In genomic region chr3:118540448-118540821, GRCh38 we compare ENCODE assay signal across 7 cellular contexts.
A peak's percentile ranks its signal among the peaks of the same experiment; 100 is the strongest.
DNase-seq lines count a peak whose midpoint lies in the region; ATAC-seq, FAIRE-seq and TF ChIP-seq lines count a peak whose summit lies in the region.
"Not testable (repeated sequence)": the region's sequence is repeated elsewhere in the genome, so short reads cannot be mapped to it uniquely, and the experiment has no call there.

No MANE protein-coding gene starts in this region.

- not testable (repeated sequence) for TF ChIP-seq EP300 in A549 (IDR thresholded peaks at IDR 0.05)

- not testable (repeated sequence) for H3K4me1 ChIP-seq in A549; prostate gland (replicated peaks)
- H3K4me1 ChIP-seq in RWPE2 (ENCODE audit: insufficient read depth, poor library complexity, severe bottlenecking) = peaks cover 55% of the 10 kb centered on the region
- H3K4me1 ChIP-seq in mammary epithelial cell (ENCODE audit: insufficient read depth, low read length) = peaks cover 55% of the 10 kb centered on the region
- peaks cover 40% of the 10 kb centered on the region for H3K4me1 ChIP-seq in foreskin keratinocyte

- H3K4me3 ChIP-seq in A549; RWPE2 (ENCODE audit: severe bottlenecking); mammary epithelial cell (replicated peaks in 1 of 3; ENCODE audit: insufficient read depth in 1 of 3, low read depth in 2 of 3, low read length in 3 of 3); prostate gland: not testable (repeated sequence)

- not testable (repeated sequence) for ATAC-seq in A549; RWPE2 (ENCODE audit: low read depth); foreskin keratinocyte

- CTCF ChIA-PET in A549 (lab: Yijun Ruan, JAX); mammary epithelial cell (lab: Charles Lee; ENCODE audit: low non-redundant PET): not testable (repeated sequence)

- not testable (repeated sequence) for H4K20me1 ChIP-seq in mammary epithelial cell (ENCODE audit: insufficient read depth, low read length)

- not testable (repeated sequence) for H3K4me2 ChIP-seq in A549; mammary epithelial cell (ENCODE audit: insufficient read depth, low read depth, low read length)

- DNase-seq in A549 (ENCODE audit: low read depth in 1 of 2, low spot score in 1 of 2) = peak in 1 of 2 experiments; percentile 3
- DNase-seq in HT-29 (ENCODE audit: low spot score) = peak; percentile 49
- not testable (repeated sequence) for DNase-seq in RWPE2 (ENCODE audit: low spot score)
- DNase-seq in mammary epithelial cell = peak; percentile 54
- peak in 1 of 2 donors; percentile 72 for DNase-seq in foreskin keratinocyte
- DNase-seq in left kidney (ENCODE audit: low read depth, low spot score) = peak; percentile 56
- peak; percentile 31 for DNase-seq in prostate gland (ENCODE audit: low spot score)

- BruUV-seq in mammary epithelial cell (replicated peaks; lab: Mats Ljungman, UMichigan) = not testable (repeated sequence)

- H2AFZ ChIP-seq in mammary epithelial cell (ENCODE audit: low read depth, low read length) = not testable (repeated sequence)

- POLR2A ChIA-PET in A549 (lab: Yijun Ruan, JAX) = not testable (repeated sequence)

- dilution Hi-C loops in mammary epithelial cell (cut with HindIII; ENCODE audit: low sequenced_read_pairs) = not testable (repeated sequence)

- not testable (repeated sequence) for H3K27me3 ChIP-seq in RWPE2 (ENCODE audit: insufficient read depth, poor library complexity, severe bottlenecking); mammary epithelial cell (ENCODE audit: insufficient read depth, low read length); foreskin keratinocyte; prostate gland (replicated peaks; ENCODE audit: insufficient read depth)

- H3K27ac ChIP-seq in A549, prostate gland: not testable (repeated sequence)
- H3K27ac ChIP-seq in RWPE2 (ENCODE audit: poor library complexity, severe bottlenecking) (peak overlapping the region; percentile 78), mammary epithelial cell (ENCODE audit: insufficient read depth, low read depth, low read length) (peak overlapping the region; percentile 45), foreskin keratinocyte (peak overlapping the region; percentile 17)

- not testable (repeated sequence) for TF ChIP-seq RAD21 in A549 (conservative IDR thresholded peaks at IDR 0.05 in 1 of 2, IDR thresholded peaks at IDR 0.05 in 1 of 2)

- not testable (repeated sequence) for H3K9ac ChIP-seq in mammary epithelial cell (ENCODE audit: insufficient read depth, low read length)

- H3K79me2 ChIP-seq in mammary epithelial cell (ENCODE audit: insufficient read depth, low read length) = not testable (repeated sequence)

- in situ Hi-C loops in mammary epithelial cell (cut with MboI; ENCODE audit: low sequenced_read_pairs in 2 of 2) = not testable (repeated sequence)

- not testable (repeated sequence) for TF ChIP-seq POLR2A in A549 (IDR thresholded peaks at IDR 0.05; ENCODE audit: low read length); prostate gland (IDR thresholded peaks at IDR 0.05)

- WGBS in A549 (ENCODE audit: missing lambda C conversion rate) = 30% methylated on average over 5 of the region's 5 CpGs
- 81% methylated on average over 3 of the region's 5 CpGs for WGBS in mammary epithelial cell (ENCODE audit: low coverage, missing lambda C conversion rate)
- 68% methylated on average over 5 of the region's 5 CpGs for WGBS in prostate gland

- intact Hi-C loops in mammary epithelial cell (cut with micrococcal nuclease) = loop anchor here (10.0 kb wide), 2 partner anchors 74 to 136 kb away; no protein-coding TSS in a partner anchor
- intact Hi-C loops in prostate gland (cut with DNase I) = not testable (repeated sequence)

- not testable (repeated sequence) for FAIRE-seq in A549 (lab: Jason Lieb, UNC)

- H3K36me3 ChIP-seq in RWPE2 (ENCODE audit: low read depth); mammary epithelial cell (ENCODE audit: insufficient read depth, low read length); prostate gland: not testable (repeated sequence)

- not testable (repeated sequence) for H3K9me3 ChIP-seq in A549; RWPE2 (ENCODE audit: severe bottlenecking); mammary epithelial cell (replicated peaks; ENCODE audit: insufficient read depth, low read length); prostate gland

- not testable (repeated sequence) for TF ChIP-seq CTCF in A549 (IDR thresholded peaks at IDR 0.05); RWPE2 (IDR thresholded peaks at IDR 0.05; ENCODE audit: poor library complexity, severe bottlenecking); mammary epithelial cell (conservative IDR thresholded peaks at IDR 0.05 in 1 of 2, IDR thresholded peaks at IDR 0.05 in 1 of 2; ENCODE audit: extremely low read depth in 1 of 2, insufficient read depth in 1 of 2, low read depth in 1 of 2, low read length in 2 of 2); foreskin keratinocyte (conservative IDR thresholded peaks at IDR 0.05); prostate gland (IDR thresholded peaks at IDR 0.05)

TF ChIP-seq in A549, 52 proteins besides CTCF, POLR2A, EP300 and RAD21:
- TF ChIP-seq ZNF302 (CRISPR knock-in tag; IDR thresholded peaks at IDR 0.05) = 0 out of 2 replicates have a peak, but pooled peaks have one; percentile 50
TF ChIP-seq in A549: peak in this region for 1; not testable (repeated sequence) for 51.
